15 cellular contexts compared by ENCODE assay signal in the genomic region with DNA sequence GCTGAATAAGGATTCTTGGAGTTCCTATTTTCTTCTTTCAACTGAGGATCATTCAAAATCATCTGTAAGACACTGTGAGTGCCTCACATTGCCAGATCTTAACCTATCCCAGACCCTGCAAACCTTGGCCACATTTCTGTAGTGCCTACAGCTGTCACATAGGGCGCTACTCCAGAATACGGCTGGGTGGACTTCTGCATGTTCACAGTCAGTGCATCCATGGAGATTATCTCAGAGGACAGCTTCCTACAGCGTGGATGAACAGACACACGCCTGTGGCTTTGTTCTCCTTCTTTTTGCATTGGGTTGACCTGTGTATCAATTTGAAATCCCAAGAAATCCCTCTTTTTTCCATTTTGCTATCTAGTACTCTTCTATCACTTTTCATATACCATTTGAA. TPM values are rescaled to one million over a fixed set of nuclear protein-coding genes. Genes with fewer than 3 reads are reported as not detected.
DNase-seq lines count a peak whose midpoint lies in the region; ATAC-seq, FAIRE-seq and TF ChIP-seq lines count a peak whose summit lies in the region.
"Had no signal": no experiment of that assay in that cellular context is flagged by ENCODE, and none has a peak within 500 bp of the region (broad histone marks: within the 10 kb centered on the region; RNA-seq: fewer than 3 reads in every experiment).

No MANE protein-coding gene starts in this region.

- CTCF ChIA-PET in K562 (lab: Yijun Ruan, JAX; ENCODE audit: low intra/inter-chr PET ratio) = no interaction called here

- H3K4me1 ChIP-seq in K562 (replicated peaks in 1 of 2; ENCODE audit: control insufficient read depth in 2 of 2, insufficient read depth in 2 of 2, low read length in 2 of 2) (peaks cover 0 to 14% of the 10 kb centered on the region in 2 experiments; a peak in 2 of 5 replicates), neural progenitor cell (peaks cover 3% of the 10 kb centered on the region)

- H3K79me2 ChIP-seq in K562 (ENCODE audit: control insufficient read depth, insufficient read depth, low read length) (no peaks in the 10 kb centered on the region), neural progenitor cell (ENCODE audit: low read depth) (no peaks in the 10 kb centered on the region)

- TF ChIP-seq POLR2A in K562 (conservative IDR thresholded peaks at IDR 0.05) = no peak

- H3K27ac ChIP-seq in K562 (ENCODE audit: extremely low read depth, low read depth, low read length) (no peak overlapping the region), neural progenitor cell (no peak overlapping the region)
- H3K27ac ChIP-seq: 22Rv1; BLaER1 treated with 17β-estradiol and CSF1 and Interleukin-3, amounts not matched to agents 10 nM and 100 nM had no signal

- ATAC-seq in K562 (peak; percentile 80), HG03520 (IDR thresholded peaks at IDR 0.05; ENCODE audit: unreplicated experiment) (no peak)

- no peaks in the 10 kb centered on the region for H3K9me3 Mint-ChIP-seq in neural progenitor cell
- H3K9me3 Mint-ChIP-seq: IgD-negative memory B cell had no signal

- H3K36me3 ChIP-seq in K562 (ENCODE audit: control insufficient read depth, insufficient read depth, low read length) (no peaks in the 10 kb centered on the region), neural progenitor cell (no peaks in the 10 kb centered on the region)
- H3K36me3 ChIP-seq: BLaER1 treated with 17β-estradiol and CSF1 and Interleukin-3, amounts not matched to agents 10 nM and 100 nM had no signal

- H3F3A ChIP-seq in neural progenitor cell (ENCODE audit: low read depth) = peaks cover 8% of the 10 kb centered on the region

- peak; percentile 62 for FAIRE-seq in K562 (lab: Jason Lieb, UNC)
- FAIRE-seq: GM19239 had no signal

- H3K4me2 ChIP-seq in K562 (ENCODE audit: insufficient read depth, low read length) (no peak overlapping the region), neural progenitor cell (no peak overlapping the region)
- H3K4me2 ChIP-seq: BLaER1 treated with 17β-estradiol and CSF1 and Interleukin-3, amounts not matched to agents 10 nM and 100 nM had no signal

- peaks cover 2% of the 10 kb centered on the region for H3K9me1 ChIP-seq in K562 (ENCODE audit: control insufficient read depth, insufficient read depth, low read length)

- POLR2A ChIA-PET in K562 (lab: Yijun Ruan, JAX) = no interaction called here

- no peaks in the 10 kb centered on the region for H3K9me3 ChIP-seq in K562 (replicated peaks; ENCODE audit: control insufficient read depth, insufficient read depth, low read depth, low read length)
- H3K9me3 ChIP-seq in neural progenitor cell (ENCODE audit: low read depth) = no peaks in the 10 kb centered on the region
- H3K9me3 ChIP-seq: BLaER1 treated with 17β-estradiol and CSF1 and Interleukin-3, amounts not matched to agents 10 nM and 100 nM had no signal

- intact Hi-C loops in K562 (cut with micrococcal nuclease) = no loop called here

- peak in 1 of 2 experiments; percentile 12; a peak in 1 of 4 replicates for TF ChIP-seq RAD21 in K562 (CRISPR knock-in tag; conservative IDR thresholded peaks at IDR 0.05 in 1 of 2, IDR thresholded peaks at IDR 0.05 in 1 of 2)

- H3K27me3 Mint-ChIP-seq in neural progenitor cell (ENCODE audit: insufficient read depth, low read depth) = peaks cover 11% of the 10 kb centered on the region

- in situ Hi-C loops in K562 (cut with MboI) = no loop called here

- H3K27me3 ChIP-seq in K562 (ENCODE audit: control insufficient read depth in 2 of 2, insufficient read depth in 2 of 2, low read length in 2 of 2) (peaks cover 11 to 41% of the 10 kb centered on the region in 2 experiments; a peak in 4 of 5 replicates), neural progenitor cell (peaks cover 67% of the 10 kb centered on the region)

- WGBS in K562 (ENCODE audit: insufficient coverage, low coverage, missing lambda C conversion rate) = 3% methylated on average over 4 of the region's 4 CpGs

- no peaks in the 10 kb centered on the region for H3K36me3 Mint-ChIP-seq in neural progenitor cell
- H3K36me3 Mint-ChIP-seq: CD4-positive, CD25-positive, alpha-beta regulatory T cell; IgD-negative memory B cell had no signal

- TF ChIP-seq CTCF in K562 (IDR thresholded peaks at IDR 0.05 in 2 of 3, conservative IDR thresholded peaks at IDR 0.05 in 1 of 3; ENCODE audit: insufficient read depth in 2 of 3, low read depth in 1 of 3, low read length in 3 of 3) (peak in 1 of 3 experiments; percentile 18; a peak in 2 of 6 replicates), neural progenitor cell (IDR thresholded peaks at IDR 0.05) (no peak)

- H4K20me1 ChIP-seq in K562 (replicated peaks; ENCODE audit: control insufficient read depth, insufficient read depth, low read length) (no peaks in the 10 kb centered on the region; the same call in 1 of the 2 replicates), neural progenitor cell (ENCODE audit: low read depth) (peaks cover 19% of the 10 kb centered on the region)

- H3K4me3 ChIP-seq in K562 (no peak overlapping the region), neural progenitor cell (no peak overlapping the region)
- H3K4me3 ChIP-seq: BLaER1 treated with 17β-estradiol and CSF1 and Interleukin-3, amounts not matched to agents 10 nM and 100 nM had no signal

- H3K4me1 Mint-ChIP-seq in neural progenitor cell = peaks cover 31% of the 10 kb centered on the region

- no peak for TF ChIP-seq EP300 in K562 (IDR thresholded peaks at IDR 0.05; ENCODE audit: low read length)

- no peak overlapping the region for H3K9ac ChIP-seq in K562 (ENCODE audit: insufficient read depth in 1 of 2, low read depth in 2 of 2, low read length in 2 of 2)
- no peak overlapping the region for H3K9ac ChIP-seq in neural progenitor cell
- H3K9ac ChIP-seq: BLaER1 treated with 17β-estradiol and CSF1 and Interleukin-3, amounts not matched to agents 10 nM and 100 nM had no signal

- H3K27ac Mint-ChIP-seq in neural progenitor cell = no peak overlapping the region
- H3K27ac Mint-ChIP-seq: CD4-positive, CD25-positive, alpha-beta regulatory T cell; IgD-negative memory B cell had no signal

- DNase-seq in DMS 273 (lab: John Stamatoyannopoulos, UW; ENCODE audit: unreplicated experiment) (peak; percentile 20), DMS 273 treated with DMSO at 0.1 percent for 48 hours (lab: John Stamatoyannopoulos, UW) (no peak), OCI-M1 (lab: John Stamatoyannopoulos, UW) (peak; percentile 86), K562 (ENCODE audit: extremely low read depth in 1 of 4, low spot score in 3 of 4) (peak in 1 of 4 experiments; percentile 40), neural progenitor cell (ENCODE audit: low spot score) (no peak), COR-L47 (lab: John Stamatoyannopoulos, UW) (no peak), NCI-H1417 treated with DMSO at 0.1 percent for 48 hours (lab: John Stamatoyannopoulos, UW) (no peak)
- DNase-seq: CD4-positive, CD25-positive, alpha-beta regulatory T cell; GF-D8; H7 had no signal

- no TSS peak for BruUV-seq in K562 (replicated peaks; lab: Mats Ljungman, UMichigan)

- peak overlapping the region; percentile 38 for H3K4me3 Mint-ChIP-seq in neural progenitor cell

- H2AFZ ChIP-seq in K562 (ENCODE audit: low read depth, low read length) = no peak overlapping the region
- no peak overlapping the region for H2AFZ ChIP-seq in neural progenitor cell (replicated peaks)

TF ChIP-seq in K562, 482 proteins besides CTCF, POLR2A, EP300 and RAD21 (continues in another document):
- no peak for TF ChIP-seq ATF7 (IDR thresholded peaks at IDR 0.05)
- 0 out of 2 replicates have a peak, but pooled peaks have one; percentile 9 for TF ChIP-seq ARID1B (IDR thresholded peaks at IDR 0.05)
- TF ChIP-seq, protein P1, sequence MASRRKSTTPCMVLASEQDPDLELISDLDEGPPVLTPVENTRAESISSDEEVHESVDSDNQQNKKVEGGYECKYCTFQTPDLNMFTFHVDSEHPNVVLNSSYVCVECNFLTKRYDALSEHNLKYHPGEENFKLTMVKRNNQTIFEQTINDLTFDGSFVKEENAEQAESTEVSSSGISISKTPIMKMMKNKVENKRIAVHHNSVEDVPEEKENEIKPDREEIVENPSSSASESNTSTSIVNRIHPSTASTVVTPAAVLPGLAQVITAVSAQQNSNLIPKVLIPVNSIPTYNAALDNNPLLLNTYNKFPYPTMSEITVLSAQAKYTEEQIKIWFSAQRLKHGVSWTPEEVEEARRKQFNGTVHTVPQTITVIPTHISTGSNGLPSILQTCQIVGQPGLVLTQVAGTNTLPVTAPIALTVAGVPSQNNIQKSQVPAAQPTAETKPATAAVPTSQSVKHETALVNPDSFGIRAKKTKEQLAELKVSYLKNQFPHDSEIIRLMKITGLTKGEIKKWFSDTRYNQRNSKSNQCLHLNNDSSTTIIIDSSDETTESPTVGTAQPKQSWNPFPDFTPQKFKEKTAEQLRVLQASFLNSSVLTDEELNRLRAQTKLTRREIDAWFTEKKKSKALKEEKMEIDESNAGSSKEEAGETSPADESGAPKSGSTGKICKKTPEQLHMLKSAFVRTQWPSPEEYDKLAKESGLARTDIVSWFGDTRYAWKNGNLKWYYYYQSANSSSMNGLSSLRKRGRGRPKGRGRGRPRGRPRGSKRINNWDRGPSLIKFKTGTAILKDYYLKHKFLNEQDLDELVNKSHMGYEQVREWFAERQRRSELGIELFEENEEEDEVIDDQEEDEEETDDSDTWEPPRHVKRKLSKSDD (conservative IDR thresholded peaks at IDR 0.05; ENCODE audit: low read length) = no peak
- TF ChIP-seq TCF7L2 (IDR thresholded peaks at IDR 0.05; ENCODE audit: low read depth, low read length) = no peak
- 0 out of 2 replicates have a peak, but pooled peaks have one; percentile 23 for TF ChIP-seq CXXC5 (CRISPR knock-in tag; IDR thresholded peaks at IDR 0.05)

RNA-seq across cellular contexts. Expression of a gene that starts 1.9 kb away (rescaled TPM):
- total RNA-seq in K562 (2011; cell fraction: chromatin; rRNA removed; ENCODE audit: low replicate concordance) = 0.14 and 0.16 TPM in 2 replicates
- 0.13 TPM in 1 of 2 replicates, not detected in the other for total RNA-seq in K562 (2011; cell fraction: nucleolus; rRNA removed)
- 0.15 TPM in 1 of 2 replicates, not detected in the other for total RNA-seq in K562 (2011; cell fraction: nucleoplasm; rRNA removed)
- 0.12 and 0.14 TPM in 2 replicates for total RNA-seq in K562 (2014; rRNA removed)
- total RNA-seq in K562 (2014; rRNA removed; fragmentation: Illumina TruSeq; extraction: Trizol) = 0.07 and 0.13 TPM in 2 replicates
- 0.04 and 0.07 TPM in 2 replicates for total RNA-seq in K562 (2015; rRNA removed; fragmentation: Illumina TruSeq; extraction: Trizol)
- 0.20 and 0.31 TPM in 2 replicates for total RNA-seq in K562 (2021)
- 0.03 TPM in 2 replicates for polyA plus RNA-seq in K562 (2011; rRNA removed)
- polyA plus RNA-seq in K562 (2011; cell fraction: cytosol; rRNA removed) = 0.01 and 0.03 TPM in 2 replicates
- polyA plus RNA-seq in K562 (2011; cell fraction: nucleus; rRNA removed) = 0.04 and 0.08 TPM in 2 replicates
- polyA plus RNA-seq in K562 (2012) = 0.23 and 2.7 TPM in 2 replicates
- polyA plus RNA-seq in K562 (2014; fragmentation: Illumina TruSeq; extraction: Trizol) = 0.12 and 0.16 TPM in 2 replicates
- polyA plus RNA-seq in K562 (2014; fragmentation: Nextera tagmentation; extraction: Ambion mirVana) = under 1 TPM in 1 of 2 experiments, not detected in 1; 0.03 TPM
- 0.08 and 0.18 TPM in 2 replicates for polyA plus RNA-seq in K562 (2014; rRNA removed)
- not detected in 2 replicates for polyA minus RNA-seq in K562 (2011; rRNA and poly(A)+ RNA removed)
- polyA minus RNA-seq in K562 (2011; cell fraction: cytosol; rRNA and poly(A)+ RNA removed) = not detected in 2 replicates
- not detected in 2 replicates for polyA minus RNA-seq in K562 (2011; cell fraction: nucleus; rRNA and poly(A)+ RNA removed)
- 1.6 and 2.3 TPM in 2 replicates for total RNA-seq in neural progenitor cell (ENCODE audit: low replicate concordance)

Comparison
In these comparisons a context has a peak if more than half of its experiments do, and no peak if none do; other contexts are left out.
1. DNase-seq: peak in DMS 273 (single experiment) and OCI-M1 (single experiment); none in DMS 273 treated with DMSO at 0.1 percent for 48 hours (single experiment), neural progenitor cell (single experiment), COR-L47 (single experiment) and NCI-H1417 treated with DMSO at 0.1 percent for 48 hours (single experiment).